Comparison of ENCODE assay signal across 10 cellular contexts in the genomic region with DNA sequence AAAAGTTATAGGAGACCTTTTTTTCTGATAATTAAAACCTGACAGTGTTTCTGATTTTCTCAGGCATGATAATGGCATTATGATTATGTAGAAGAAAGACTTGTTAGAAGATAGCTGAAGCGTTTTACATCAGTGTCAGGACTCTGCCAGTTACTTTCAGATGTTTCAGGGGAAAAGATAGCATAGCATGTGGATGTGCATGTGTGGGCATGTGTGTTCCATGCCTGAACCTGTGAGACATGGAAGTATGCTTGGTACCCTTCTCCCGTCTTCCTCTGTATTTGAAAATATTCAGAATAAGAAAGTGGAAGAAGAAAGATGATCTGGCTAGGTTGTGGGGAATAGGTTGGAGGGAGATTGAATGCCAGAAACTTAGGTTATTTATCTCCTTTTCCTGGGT.
"Had no signal": no experiment of that assay in that cellular context is flagged by ENCODE, and none has a peak within 500 bp of the region (broad histone marks: within the 10 kb centered on the region; RNA-seq: fewer than 3 reads in every experiment).

No MANE protein-coding gene starts in this region.

- DNase-seq: H7, HFFc6, KBM-7 had no signal

- H3K27me3 Mint-ChIP-seq: IgD-negative memory B cell had no signal

- H3K4me1 ChIP-seq: HAP-1 had no signal

- H3K4me1 Mint-ChIP-seq: IgD-negative memory B cell had no signal

- H3K9me3 Mint-ChIP-seq: GM23338, HFFc6, IgD-negative memory B cell had no signal

- H3K4me2 ChIP-seq: GM23338, KMS-11 had no signal

- H3K27ac ChIP-seq: HL-60, KMS-11 had no signal

- H3K27ac Mint-ChIP-seq: HFFc6, IgD-negative memory B cell had no signal

- H3K4me3 Mint-ChIP-seq: GM23338, HFFc6, IgD-negative memory B cell had no signal

- H3K4me3 ChIP-seq: GM23338, HAP-1 had no signal

- FAIRE-seq: H1 had no signal

- H3K9me3 ChIP-seq: HAP-1 had no signal

- H2AFZ ChIP-seq: GM23338 had no signal

- H3K9ac ChIP-seq: KMS-11 had no signal

- ATAC-seq: GM23338, HCT116 had no signal
